ENCODE assay signal across 37 cellular contexts in the genomic region with DNA sequence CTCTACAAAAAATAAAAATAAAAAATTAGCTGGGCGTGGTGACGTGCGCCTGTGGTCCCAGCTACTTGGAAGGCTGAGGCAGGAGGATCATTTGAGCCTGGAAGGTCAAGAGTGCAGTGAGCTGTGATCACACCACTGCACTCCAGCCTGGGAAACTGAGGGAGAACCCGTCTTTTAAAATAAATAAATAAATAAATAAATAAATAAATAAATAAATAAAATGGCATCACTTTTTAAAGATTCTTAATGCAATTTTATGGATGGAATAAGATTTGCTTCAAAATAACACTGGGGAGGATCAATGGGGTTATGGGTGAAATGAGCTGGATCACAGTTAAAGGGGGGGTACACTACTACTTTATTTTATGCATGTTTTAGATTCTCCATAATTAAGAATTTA.
"Had no signal": no experiment of that assay in that cellular context is flagged by ENCODE, and none has a peak within 500 bp of the region (broad histone marks: within the 10 kb centered on the region; RNA-seq: fewer than 3 reads in every experiment).

No MANE protein-coding gene starts in this region.

- H3K9me3 Mint-ChIP-seq: activated B cell treated with CpG ODN at 0.5 μM for 24 hours; activated CD4-positive, alpha-beta memory T cell treated with anti-CD3 and anti-CD28 coated beads for 36 hours; activated CD4-positive, alpha-beta T cell treated with anti-CD3 and anti-CD28 coated beads, Interleukin-2, amount 10 ng/mL, durations not matched to agents 24 days and 14 days; activated CD8-positive, alpha-beta T cell treated with anti-CD3 and anti-CD28 coated beads for 36 hours; activated naive CD4-positive, alpha-beta T cell treated with anti-CD3 and anti-CD28 coated beads for 36 hours; activated naive CD4-positive, alpha-beta T cell treated with anti-CD3 and anti-CD28 coated beads, Interleukin-2, amount 50 U/mL, for 72 hours; activated naive CD8-positive, alpha-beta T cell treated with anti-CD3 and anti-CD28 coated beads for 36 hours; activated T-cell treated with anti-CD3 and anti-CD28 coated beads, Interleukin-2, amount 50 U/mL, for 4 hours; activated T-cell treated with anti-CD3 and anti-CD28 coated beads, Interleukin-2, amount 50 U/mL, for 72 hours; activated T-helper 1 cell treated with anti-CD3 and anti-CD28 coated beads, Interleukin-12 subunit alpha, Interleukin-12 subunit beta, Interleukin-2, Interleukin-4 antibody, amounts not matched to agents 30 ng/mL and 10 ng/mL and 1 ng/mL, durations not matched to agents 14 hours and 24 hours and 36 hours; activated T-helper 17 cell treated with anti-CD3 and anti-CD28 coated beads, Interleukin-2, amount 50 U/mL, for 72 hours; T-helper 1 cell treated with Interleukin-12 subunit alpha and Interleukin-12 subunit beta and Interleukin-4 antibody, amounts not matched to agents 30 μg/mL and 1 μg/mL, for 36 hours; T-helper 2 cell treated with Interferon-gamma antibody and Interleukin-4, amounts not matched to agents 5 μg/mL and 100 μg/mL, for 36 hours had no signal

- H3K27ac ChIP-seq: adrenal gland, body of pancreas, brain microvascular endothelial cell, breast epithelium, WERI-Rb-1 had no signal

- H3K27me3 Mint-ChIP-seq: activated B cell treated with CpG ODN at 0.5 μM for 24 hours; activated CD4-positive, alpha-beta memory T cell treated with anti-CD3 and anti-CD28 coated beads for 36 hours; activated CD4-positive, alpha-beta T cell treated with anti-CD3 and anti-CD28 coated beads, Interleukin-2, amount 10 ng/mL, durations not matched to agents 24 days and 14 days; activated CD8-positive, alpha-beta T cell treated with anti-CD3 and anti-CD28 coated beads for 36 hours; activated naive CD8-positive, alpha-beta T cell treated with anti-CD3 and anti-CD28 coated beads for 36 hours; activated T-helper 17 cell treated with anti-CD3 and anti-CD28 coated beads, Interleukin-2, amount 50 U/mL, for 72 hours had no signal

- H3K4me3 ChIP-seq: adrenal gland, body of pancreas, breast epithelium had no signal

- DNase-seq: activated B cell treated with CpG ODN at 0.5 μM for 24 hours; activated CD4-positive, alpha-beta memory T cell treated with anti-CD3 and anti-CD28 coated beads for 36 hours; activated CD4-positive, alpha-beta T cell treated with anti-CD3 and anti-CD28 coated beads for 4 hours; activated CD4-positive, alpha-beta T cell treated with anti-CD3 and anti-CD28 coated beads, Interleukin-2, amount 10 ng/mL, durations not matched to agents 24 days and 14 days; activated CD4-positive, alpha-beta T cell treated with anti-CD3 and anti-CD28 coated beads, Interleukin-2, amount 50 U/mL, for 1 hour; activated CD4-positive, alpha-beta T cell treated with anti-CD3 and anti-CD28 coated beads, Interleukin-2, amount 50 U/mL, for 4 hours; activated CD4-positive, CD25-positive, alpha-beta regulatory T cell treated with anti-CD3 and anti-CD28 coated beads, Interleukin-2, amount 50 U/mL, for 72 hours; activated CD8-positive, alpha-beta memory T cell treated with anti-CD3 and anti-CD28 coated beads, Interleukin-2, amount 50 U/mL, for 4 hours; activated CD8-positive, alpha-beta T cell treated with anti-CD3 and anti-CD28 coated beads for 36 hours; activated effector memory CD4-positive, alpha-beta T cell treated with anti-CD3 and anti-CD28 coated beads, Interleukin-2, amount 50 U/mL, for 16 hours; activated gamma-delta T cell treated with Interleukin-2 at 50 U/mL for 16 hours; activated naive CD4-positive, alpha-beta T cell; activated naive CD4-positive, alpha-beta T cell treated with anti-CD3 and anti-CD28 coated beads for 36 hours; activated naive CD4-positive, alpha-beta T cell treated with anti-CD3 and anti-CD28 coated beads, Interleukin-2, amount 50 U/mL, for 16 hours; activated naive CD8-positive, alpha-beta T cell treated with anti-CD3 and anti-CD28 coated beads for 36 hours; activated T-cell treated with anti-CD3 and anti-CD28 coated beads for 4 hours; activated T-cell treated with anti-CD3 and anti-CD28 coated beads, Interleukin-2, amount 50 U/mL, for 1 hour; activated T-cell treated with anti-CD3 and anti-CD28 coated beads, Interleukin-2, amount 50 U/mL, for 4 hours; activated T-cell treated with anti-CD3 and anti-CD28 coated beads, Interleukin-2, amount 50 U/mL, for 72 hours; adrenal gland; amniotic stem cell; aorta; body of pancreas; brain microvascular endothelial cell; central memory CD4-positive, alpha-beta T cell; T-helper 1 cell; T-helper 2 cell; T-helper 9 cell; WERI-Rb-1 had no signal

- H3K27me3 ChIP-seq: adrenal gland, body of pancreas, brain microvascular endothelial cell, breast epithelium had no signal

- H3K36me3 ChIP-seq: breast epithelium had no signal

- H3K4me1 Mint-ChIP-seq: activated CD4-positive, alpha-beta T cell treated with anti-CD3 and anti-CD28 coated beads, Interleukin-2, amount 10 ng/mL, durations not matched to agents 24 days and 14 days; activated naive CD8-positive, alpha-beta T cell treated with anti-CD3 and anti-CD28 coated beads for 36 hours; activated T-helper 17 cell treated with anti-CD3 and anti-CD28 coated beads, Interleukin-2, amount 50 U/mL, for 72 hours had no signal

- ATAC-seq: activated CD8-positive, alpha-beta T cell treated with anti-CD3 and anti-CD28 coated beads for 36 hours; activated naive CD4-positive, alpha-beta T cell treated with anti-CD3 and anti-CD28 coated beads, Interleukin-2, amount 50 U/mL, for 72 hours; activated T-cell treated with anti-CD3 and anti-CD28 coated beads, Interleukin-2, amount 50 U/mL, for 4 hours; activated T-cell treated with anti-CD3 and anti-CD28 coated beads, Interleukin-2, amount 50 U/mL, for 72 hours; activated T-helper 17 cell treated with anti-CD3 and anti-CD28 coated beads, Interleukin-2, amount 50 U/mL, for 72 hours; body of pancreas had no signal

- H3K4me3 Mint-ChIP-seq: activated B cell treated with CpG ODN at 0.5 μM for 24 hours; activated CD4-positive, alpha-beta memory T cell treated with anti-CD3 and anti-CD28 coated beads for 36 hours; activated CD4-positive, alpha-beta T cell treated with anti-CD3 and anti-CD28 coated beads, Interleukin-2, amount 10 ng/mL, durations not matched to agents 24 days and 14 days; activated CD8-positive, alpha-beta T cell treated with anti-CD3 and anti-CD28 coated beads for 36 hours; activated naive CD4-positive, alpha-beta T cell treated with anti-CD3 and anti-CD28 coated beads for 36 hours; activated naive CD8-positive, alpha-beta T cell treated with anti-CD3 and anti-CD28 coated beads for 36 hours; activated T-cell treated with anti-CD3 and anti-CD28 coated beads, Interleukin-2, amount 50 U/mL, for 4 hours; activated T-cell treated with anti-CD3 and anti-CD28 coated beads, Interleukin-2, amount 50 U/mL, for 72 hours; activated T-helper 1 cell treated with anti-CD3 and anti-CD28 coated beads, Interleukin-12 subunit alpha, Interleukin-12 subunit beta, Interleukin-2, Interleukin-4 antibody, amounts not matched to agents 30 ng/mL and 10 ng/mL and 1 ng/mL, durations not matched to agents 14 hours and 24 hours and 36 hours; activated T-helper 17 cell treated with anti-CD3 and anti-CD28 coated beads, Interleukin-2, amount 50 U/mL, for 72 hours; T-helper 1 cell treated with Interleukin-12 subunit alpha and Interleukin-12 subunit beta and Interleukin-4 antibody, amounts not matched to agents 30 μg/mL and 1 μg/mL, for 36 hours; T-helper 2 cell treated with Interferon-gamma antibody and Interleukin-4, amounts not matched to agents 5 μg/mL and 100 μg/mL, for 36 hours had no signal

- H3K9me3 ChIP-seq: adrenal gland, body of pancreas, breast epithelium had no signal

- FAIRE-seq: astrocyte, TTC549 had no signal

- H3K4me1 ChIP-seq: body of pancreas, breast epithelium had no signal

- H3K27ac Mint-ChIP-seq: activated B cell treated with CpG ODN at 0.5 μM for 24 hours; activated CD4-positive, alpha-beta memory T cell treated with anti-CD3 and anti-CD28 coated beads for 36 hours; activated CD4-positive, alpha-beta T cell treated with anti-CD3 and anti-CD28 coated beads, Interleukin-2, amount 10 ng/mL, durations not matched to agents 24 days and 14 days; activated CD8-positive, alpha-beta T cell treated with anti-CD3 and anti-CD28 coated beads for 36 hours; activated naive CD4-positive, alpha-beta T cell treated with anti-CD3 and anti-CD28 coated beads for 36 hours; activated naive CD8-positive, alpha-beta T cell treated with anti-CD3 and anti-CD28 coated beads for 36 hours; activated T-cell treated with anti-CD3 and anti-CD28 coated beads, Interleukin-2, amount 50 U/mL, for 72 hours; activated T-helper 1 cell treated with anti-CD3 and anti-CD28 coated beads, Interleukin-12 subunit alpha, Interleukin-12 subunit beta, Interleukin-2, Interleukin-4 antibody, amounts not matched to agents 30 ng/mL and 10 ng/mL and 1 ng/mL, durations not matched to agents 14 hours and 24 hours and 36 hours; activated T-helper 17 cell treated with anti-CD3 and anti-CD28 coated beads, Interleukin-2, amount 50 U/mL, for 72 hours; T-helper 1 cell treated with Interleukin-12 subunit alpha and Interleukin-12 subunit beta and Interleukin-4 antibody, amounts not matched to agents 30 μg/mL and 1 μg/mL, for 36 hours; T-helper 2 cell treated with Interferon-gamma antibody and Interleukin-4, amounts not matched to agents 5 μg/mL and 100 μg/mL, for 36 hours had no signal
